In genomic region chr1:201954263-201955008, GRCh38 we compare ENCODE assay signal across 8 cellular contexts. TPM values are rescaled to one million over a fixed set of nuclear protein-coding genes. Genes with fewer than 3 reads are reported as not detected.
DNase-seq lines count a peak whose midpoint lies in the region; ATAC-seq, FAIRE-seq and TF ChIP-seq lines count a peak whose summit lies in the region.

No MANE protein-coding gene starts in this region.

- H4K8ac ChIP-seq in neuronal stem cell (ENCODE audit: low read depth, low read length) = no peak overlapping the region

- peaks cover 15% of the 10 kb centered on the region for H3K4me1 Mint-ChIP-seq in CD14-positive monocyte

- H3K27me3 ChIP-seq in endocrine pancreas (ENCODE audit: control insufficient read depth, insufficient read depth, low read length) (no peaks in the 10 kb centered on the region), neuronal stem cell (ENCODE audit: control insufficient read depth in 3 of 3, insufficient read depth in 3 of 3, low read depth in 1 of 3, low read length in 3 of 3) (peaks cover 0 to 17% (median 0%) of the 10 kb centered on the region in 3 experiments)

- H3K4me3 ChIP-seq in endocrine pancreas (ENCODE audit: control insufficient read depth, insufficient read depth, low read length) (peak overlapping the region; percentile 88), neuronal stem cell (ENCODE audit: low read length in 2 of 2) (peak overlapping the region; percentile 82)

- H3K23ac ChIP-seq in neuronal stem cell (ENCODE audit: low read depth, low read length, poor library complexity) = no peak overlapping the region

- H2BK15ac ChIP-seq in neuronal stem cell (ENCODE audit: low read length) = no peak overlapping the region

- no peak overlapping the region for H3K18ac ChIP-seq in neuronal stem cell (ENCODE audit: low read length)

- FAIRE-seq in GM12891 (lab: Jason Lieb, UNC) = no peak

- intact Hi-C loops in CD14-positive monocyte (cut with micrococcal nuclease) = loop anchor here in 1 of 2 donors (2.0 to 5.0 kb wide), 2 partner anchors 76 to 127 kb away; partner anchors contain the start of gene IPO9

- ATAC-seq in GM18867 (IDR thresholded peaks at IDR 0.05; ENCODE audit: unreplicated experiment) = no peak
- ATAC-seq in HG03139 (IDR thresholded peaks at IDR 0.05; ENCODE audit: unreplicated experiment) = no peak
- ATAC-seq in GM21529 (IDR thresholded peaks at IDR 0.05; ENCODE audit: unreplicated experiment) = no peak

- peaks cover 0 to 4% (median 0%) of the 10 kb centered on the region in 7 donors for H3K9me3 Mint-ChIP-seq in CD14-positive monocyte

- H2BK12ac ChIP-seq in neuronal stem cell (ENCODE audit: low read length) = no peak overlapping the region

- H2AFZ ChIP-seq in neuronal stem cell (ENCODE audit: low read length) = peak overlapping the region; percentile 85

- H3K4me2 ChIP-seq in neuronal stem cell (ENCODE audit: insufficient read depth, low read length, poor library complexity, severe bottlenecking) = peak overlapping the region; percentile 56

- H2BK5ac ChIP-seq in neuronal stem cell (ENCODE audit: low read length) = no peak overlapping the region

- DNase-seq in CD14-positive monocyte (ENCODE audit: low spot score) (no peak), RPMI7951 (ENCODE audit: low read depth) (peak; percentile 15), neuronal stem cell (ENCODE audit: low spot score) (no peak), GM12891 (ENCODE audit: insufficient read length, low spot score) (no peak)

- no peak overlapping the region for H3K9ac ChIP-seq in endocrine pancreas (ENCODE audit: control insufficient read depth, insufficient read depth, low read length)
- H3K9ac ChIP-seq in neuronal stem cell (ENCODE audit: low read depth, low read length, poor library complexity) = no peak overlapping the region

- TF ChIP-seq CTCF in CD14-positive monocyte (IDR thresholded peaks at IDR 0.05) = no peak

- H3K4me1 ChIP-seq in endocrine pancreas (ENCODE audit: control insufficient read depth, insufficient read depth, low read length) (peaks cover 6% of the 10 kb centered on the region), neuronal stem cell (ENCODE audit: control insufficient read depth in 2 of 2, insufficient read depth in 1 of 2, low read depth in 1 of 2, low read length in 2 of 2) (peaks cover 0 to 4% of the 10 kb centered on the region in 2 donors)

- no peak overlapping the region for H2BK120ac ChIP-seq in neuronal stem cell (ENCODE audit: low read depth, low read length)

- WGBS in neuronal stem cell (ENCODE audit: extremely low coverage in 2 of 2, insufficient read length in 2 of 2, insufficient replicate concordance in 1 of 2), 2 donors = no CpG with 5 or more reads among the region's 24 CpGs

- H3K9me3 ChIP-seq in endocrine pancreas (ENCODE audit: control insufficient read depth, low read length) = no peaks in the 10 kb centered on the region
- H3K9me3 ChIP-seq in neuronal stem cell (replicated peaks in 1 of 2; ENCODE audit: control insufficient read depth in 2 of 2, insufficient read depth in 1 of 2, low read depth in 1 of 2, low read length in 2 of 2) = no peaks in the 10 kb centered on the region

- H2AK5ac ChIP-seq in neuronal stem cell (ENCODE audit: low read depth, low read length) = no peak overlapping the region

- peaks cover 19 to 22% of the 10 kb centered on the region in 2 donors for H3K36me3 Mint-ChIP-seq in CD14-positive monocyte

- H3K4ac ChIP-seq in neuronal stem cell (ENCODE audit: low read length) = no peak overlapping the region

- H4K91ac ChIP-seq in neuronal stem cell (ENCODE audit: low read depth, low read length, poor library complexity) = no peak overlapping the region

- no peak overlapping the region for H3K14ac ChIP-seq in neuronal stem cell (ENCODE audit: low read length)

- peaks cover 4% of the 10 kb centered on the region for H3K79me1 ChIP-seq in neuronal stem cell (ENCODE audit: low read depth, low read length)

- TF ChIP-seq POLR2A in GM12891 (IDR thresholded peaks at IDR 0.05; ENCODE audit: low read depth, low read length) = no peak

- peak overlapping the region; percentile 97 to 99 (median 98) for H3K27ac Mint-ChIP-seq in CD14-positive monocyte

- H3K27ac ChIP-seq in neuronal stem cell (replicated peaks; ENCODE audit: low read length) = no peak overlapping the region

- H3K27me3 Mint-ChIP-seq in CD14-positive monocyte (ENCODE audit: low read depth in 3 of 3) = peaks cover 0 to 2% (median 0%) of the 10 kb centered on the region in 3 donors

- peak overlapping the region; percentile 94 to 99 for H3K4me3 Mint-ChIP-seq in CD14-positive monocyte

- H3K36me3 ChIP-seq in endocrine pancreas (ENCODE audit: control insufficient read depth, insufficient read depth, low read length) (peaks cover 6% of the 10 kb centered on the region), neuronal stem cell (replicated peaks in 1 of 2; ENCODE audit: control insufficient read depth in 2 of 2, insufficient read depth in 2 of 2, low read length in 2 of 2) (peaks cover 11 to 22% of the 10 kb centered on the region in 2 donors)

TF ChIP-seq in GM12891, 5 proteins besides CTCF, POLR2A, EP300 and RAD21:
- TF ChIP-seq POLR2AphosphoS5 (IDR thresholded peaks at IDR 0.05; ENCODE audit: low read depth, low read length) (no peak), SPI1 (IDR thresholded peaks at IDR 0.05; ENCODE audit: low read depth, low read length) (no peak), TAF1 (IDR thresholded peaks at IDR 0.05; ENCODE audit: low read depth, low read length) (no peak), PAX5 (IDR thresholded peaks at IDR 0.05; ENCODE audit: insufficient read depth, low read length, severe bottlenecking) (no peak), POU2F2 (IDR thresholded peaks at IDR 0.05; ENCODE audit: low read depth, low read length) (no peak)

RNA-seq across cellular contexts. Expression of gene TIMM17A, which starts 0.9 kb away (rescaled TPM):
- polyA plus RNA-seq in CD14-positive monocyte = 10 to 100 TPM; 45.4 to 50.3 TPM
- 64.5 and 74.3 TPM in 2 replicates for total RNA-seq in RPMI7951 (2014; rRNA removed; shearing (Covaris generic))
- polyA plus RNA-seq in neuronal stem cell (2013, experiment 1 of 2) = 29.4 TPM
- 29.5 TPM for polyA plus RNA-seq in neuronal stem cell (2013, experiment 2 of 2)
- polyA plus RNA-seq in GM12891 (2012; ENCODE audit: low read depth, missing spikeins) = 47.5 TPM

RNA-seq across cellular contexts. Expression of gene LMOD1, which starts 8.1 kb away (rescaled TPM):
- polyA plus RNA-seq in CD14-positive monocyte = not detected
- 0.49 and 0.60 TPM in 2 replicates for total RNA-seq in RPMI7951 (2014; rRNA removed; shearing (Covaris generic))
- 1.2 TPM for polyA plus RNA-seq in neuronal stem cell (2013, experiment 1 of 2)
- polyA plus RNA-seq in neuronal stem cell (2013, experiment 2 of 2) = 1.2 TPM
- polyA plus RNA-seq in GM12891 (2012; ENCODE audit: low read depth, missing spikeins) = not detected

RNA-seq across cellular contexts. Expression of gene RNPEP, which starts 28.0 kb away (rescaled TPM):
- 100 to 1,000 TPM; 127 to 153 TPM for polyA plus RNA-seq in CD14-positive monocyte
- total RNA-seq in RPMI7951 (2014; rRNA removed; shearing (Covaris generic)) = 46.6 and 55.4 TPM in 2 replicates
- 27.2 TPM for polyA plus RNA-seq in neuronal stem cell (2013, experiment 1 of 2)
- polyA plus RNA-seq in neuronal stem cell (2013, experiment 2 of 2) = 27.7 TPM
- polyA plus RNA-seq in GM12891 (2012; ENCODE audit: low read depth, missing spikeins) = 28.5 TPM

RNA-seq across cellular contexts. Expression of gene ELF3, which starts 56.0 kb away (rescaled TPM):
- not detected for polyA plus RNA-seq in CD14-positive monocyte
- total RNA-seq in RPMI7951 (2014; rRNA removed; shearing (Covaris generic)) = not detected in 2 replicates
- polyA plus RNA-seq in neuronal stem cell (2013, experiment 1 of 2) = 2.7 TPM
- polyA plus RNA-seq in neuronal stem cell (2013, experiment 2 of 2) = 2.6 TPM
- polyA plus RNA-seq in GM12891 (2012; ENCODE audit: low read depth, missing spikeins) = 0.18 TPM
